In the genomic region with DNA sequence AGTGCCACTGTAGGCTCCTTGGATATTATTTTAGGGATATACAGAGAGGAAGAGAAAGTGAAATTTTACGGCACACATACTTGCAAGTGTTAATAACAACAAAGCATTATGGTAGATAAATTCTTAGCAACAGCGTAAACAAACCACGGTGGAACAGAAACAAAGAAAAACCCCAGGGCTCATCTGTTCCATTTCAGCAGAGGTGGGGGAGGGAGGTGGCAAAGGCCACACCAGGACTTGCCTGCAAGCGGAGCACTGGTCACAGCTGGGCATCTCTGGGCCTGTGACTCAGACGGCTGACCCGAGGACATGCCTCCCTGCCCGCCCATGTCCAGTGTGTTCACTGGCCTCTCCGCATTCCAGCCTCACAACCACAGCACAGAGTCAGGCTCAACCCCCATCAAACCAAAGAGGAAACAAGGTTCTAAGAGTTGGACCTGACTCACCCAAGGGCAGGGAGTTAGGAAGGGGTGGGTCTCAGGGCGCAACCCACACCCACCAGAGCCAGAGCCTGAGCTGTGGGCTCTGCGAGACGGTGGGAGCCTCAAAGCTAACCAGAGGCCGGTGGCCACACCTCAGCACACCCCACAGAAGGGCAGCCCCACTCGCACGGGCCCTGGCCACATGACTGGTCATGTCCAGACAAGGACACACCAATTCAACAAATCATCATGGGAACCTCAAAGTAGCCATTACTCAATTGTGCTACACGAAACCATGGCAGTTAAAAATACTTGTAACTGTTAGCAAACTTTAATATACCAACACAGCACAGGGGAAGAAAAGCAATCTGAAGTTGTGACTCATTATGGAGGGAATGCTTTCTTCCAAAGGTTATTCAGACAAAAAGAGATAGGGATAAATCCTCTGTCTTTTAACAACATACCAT, we compare ENCODE assay signal across 1 cellular context.
A peak's percentile ranks its signal among the peaks of the same experiment; 100 is the strongest.
TF ChIP-seq lines count a peak whose summit lies in the region.

No MANE protein-coding gene starts in this region.

TF ChIP-seq in HepG2, 621 proteins besides CTCF, POLR2A, EP300 and RAD21 (continued from another document and continues in another):
- TF ChIP-seq, protein P1, sequence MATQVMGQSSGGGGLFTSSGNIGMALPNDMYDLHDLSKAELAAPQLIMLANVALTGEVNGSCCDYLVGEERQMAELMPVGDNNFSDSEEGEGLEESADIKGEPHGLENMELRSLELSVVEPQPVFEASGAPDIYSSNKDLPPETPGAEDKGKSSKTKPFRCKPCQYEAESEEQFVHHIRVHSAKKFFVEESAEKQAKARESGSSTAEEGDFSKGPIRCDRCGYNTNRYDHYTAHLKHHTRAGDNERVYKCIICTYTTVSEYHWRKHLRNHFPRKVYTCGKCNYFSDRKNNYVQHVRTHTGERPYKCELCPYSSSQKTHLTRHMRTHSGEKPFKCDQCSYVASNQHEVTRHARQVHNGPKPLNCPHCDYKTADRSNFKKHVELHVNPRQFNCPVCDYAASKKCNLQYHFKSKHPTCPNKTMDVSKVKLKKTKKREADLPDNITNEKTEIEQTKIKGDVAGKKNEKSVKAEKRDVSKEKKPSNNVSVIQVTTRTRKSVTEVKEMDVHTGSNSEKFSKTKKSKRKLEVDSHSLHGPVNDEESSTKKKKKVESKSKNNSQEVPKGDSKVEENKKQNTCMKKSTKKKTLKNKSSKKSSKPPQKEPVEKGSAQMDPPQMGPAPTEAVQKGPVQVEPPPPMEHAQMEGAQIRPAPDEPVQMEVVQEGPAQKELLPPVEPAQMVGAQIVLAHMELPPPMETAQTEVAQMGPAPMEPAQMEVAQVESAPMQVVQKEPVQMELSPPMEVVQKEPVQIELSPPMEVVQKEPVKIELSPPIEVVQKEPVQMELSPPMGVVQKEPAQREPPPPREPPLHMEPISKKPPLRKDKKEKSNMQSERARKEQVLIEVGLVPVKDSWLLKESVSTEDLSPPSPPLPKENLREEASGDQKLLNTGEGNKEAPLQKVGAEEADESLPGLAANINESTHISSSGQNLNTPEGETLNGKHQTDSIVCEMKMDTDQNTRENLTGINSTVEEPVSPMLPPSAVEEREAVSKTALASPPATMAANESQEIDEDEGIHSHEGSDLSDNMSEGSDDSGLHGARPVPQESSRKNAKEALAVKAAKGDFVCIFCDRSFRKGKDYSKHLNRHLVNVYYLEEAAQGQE (IDR thresholded peaks at IDR 0.05; ENCODE audit: borderline replicate concordance in 1 of 2, low read depth in 1 of 2, low read length in 2 of 2) = no peak
- TF ChIP-seq ZNF33B (CRISPR knock-in tag; IDR thresholded peaks at IDR 0.05) (no peak), ZC3H4 (CRISPR knock-in tag; IDR thresholded peaks at IDR 0.05; ENCODE audit: borderline replicate concordance) (peak; percentile 69; the same call in 1 of the 2 replicates), BCL6 (CRISPR knock-in tag; IDR thresholded peaks at IDR 0.05) (peak; percentile 40), KLF6 (CRISPR knock-in tag; IDR thresholded peaks at IDR 0.05) (0 out of 2 replicates have a peak, but pooled peaks have one; percentile 33), ZBTB42 (CRISPR knock-in tag; IDR thresholded peaks at IDR 0.05) (no peak), TBP (CRISPR knock-in tag; IDR thresholded peaks at IDR 0.05) (no peak), ZNF251 (CRISPR knock-in tag; IDR thresholded peaks at IDR 0.05) (no peak), ZNF557 (CRISPR knock-in tag; IDR thresholded peaks at IDR 0.05) (no peak), ATF7 (IDR thresholded peaks at IDR 0.05) (no peak), ATF7 (CRISPR knock-in tag; IDR thresholded peaks at IDR 0.05) (0 out of 2 replicates have a peak, but pooled peaks have one; percentile 28), SNAI1 (CRISPR knock-in tag; IDR thresholded peaks at IDR 0.05; ENCODE audit: borderline replicate concordance) (no peak), TARDBP (CRISPR knock-in tag; IDR thresholded peaks at IDR 0.05) (peak; percentile 82), ZNF605 (CRISPR knock-in tag; IDR thresholded peaks at IDR 0.05) (peak; percentile 60; the same call in 1 of the 2 replicates), YEATS4 (CRISPR knock-in tag; IDR thresholded peaks at IDR 0.05; ENCODE audit: borderline replicate concordance) (peak; percentile 76; the same call in 1 of the 2 replicates), NFYC (CRISPR knock-in tag; IDR thresholded peaks at IDR 0.05) (no peak), ZNF253 (CRISPR knock-in tag; IDR thresholded peaks at IDR 0.05; ENCODE audit: borderline replicate concordance) (no peak), ZNF619 (CRISPR knock-in tag; IDR thresholded peaks at IDR 0.05) (peak; percentile 81; the same call in 1 of the 2 replicates), FOXA3 (CRISPR knock-in tag; IDR thresholded peaks at IDR 0.05) (peak; percentile 48), ZMYM4 (CRISPR knock-in tag; IDR thresholded peaks at IDR 0.05) (peak; percentile 68), ZNF350 (CRISPR knock-in tag; IDR thresholded peaks at IDR 0.05; ENCODE audit: borderline replicate concordance, low read depth) (peak; percentile 94), ZFX (CRISPR knock-in tag; IDR thresholded peaks at IDR 0.05; ENCODE audit: low read depth) (peak; percentile 88), ZNF101 (CRISPR knock-in tag; IDR thresholded peaks at IDR 0.05; ENCODE audit: borderline replicate concordance, low read depth) (no peak), SKIL (CRISPR knock-in tag; IDR thresholded peaks at IDR 0.05; ENCODE audit: borderline replicate concordance) (peak; percentile 62; the same call in 1 of the 2 replicates), SALL2 (CRISPR knock-in tag; IDR thresholded peaks at IDR 0.05) (0 out of 2 replicates have a peak, but pooled peaks have one; percentile 58), MZF1 (CRISPR knock-in tag; IDR thresholded peaks at IDR 0.05; ENCODE audit: borderline replicate concordance) (no peak), ZFYVE20 (CRISPR knock-in tag; IDR thresholded peaks at IDR 0.05; ENCODE audit: borderline replicate concordance, low read depth) (no peak), ZNF263 (CRISPR knock-in tag; IDR thresholded peaks at IDR 0.05) (peak; percentile 70), ZNF589 (CRISPR knock-in tag; conservative IDR thresholded peaks at IDR 0.05) (no peak), ZNF235 (CRISPR knock-in tag; IDR thresholded peaks at IDR 0.05; ENCODE audit: borderline replicate concordance) (no peak), ZBTB21 (CRISPR knock-in tag; IDR thresholded peaks at IDR 0.05) (no peak), CHD4 (IDR thresholded peaks at IDR 0.05; ENCODE audit: borderline replicate concordance, low read length) (no peak), STAG1 (CRISPR knock-in tag; IDR thresholded peaks at IDR 0.05) (peak; percentile 39), NFRKB (IDR thresholded peaks at IDR 0.05) (no peak), NR2F2 (IDR thresholded peaks at IDR 0.05; ENCODE audit: borderline replicate concordance, low read depth) (no peak), KLF16 (CRISPR knock-in tag; IDR thresholded peaks at IDR 0.05) (peak in 1 of 2 experiments; percentile 64; a peak in 1 of 4 replicates), ZBTB14 (CRISPR knock-in tag; IDR thresholded peaks at IDR 0.05) (no peak), ZFP62 (CRISPR knock-in tag; IDR thresholded peaks at IDR 0.05) (no peak), ZNF530 (CRISPR knock-in tag; IDR thresholded peaks at IDR 0.05; ENCODE audit: low read depth) (no peak)
- TF ChIP-seq, protein P2, sequence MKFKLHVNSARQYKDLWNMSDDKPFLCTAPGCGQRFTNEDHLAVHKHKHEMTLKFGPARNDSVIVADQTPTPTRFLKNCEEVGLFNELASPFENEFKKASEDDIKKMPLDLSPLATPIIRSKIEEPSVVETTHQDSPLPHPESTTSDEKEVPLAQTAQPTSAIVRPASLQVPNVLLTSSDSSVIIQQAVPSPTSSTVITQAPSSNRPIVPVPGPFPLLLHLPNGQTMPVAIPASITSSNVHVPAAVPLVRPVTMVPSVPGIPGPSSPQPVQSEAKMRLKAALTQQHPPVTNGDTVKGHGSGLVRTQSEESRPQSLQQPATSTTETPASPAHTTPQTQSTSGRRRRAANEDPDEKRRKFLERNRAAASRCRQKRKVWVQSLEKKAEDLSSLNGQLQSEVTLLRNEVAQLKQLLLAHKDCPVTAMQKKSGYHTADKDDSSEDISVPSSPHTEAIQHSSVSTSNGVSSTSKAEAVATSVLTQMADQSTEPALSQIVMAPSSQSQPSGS (CRISPR knock-in tag; IDR thresholded peaks at IDR 0.05) = no peak; the same call in 1 of the 2 replicates
- TF ChIP-seq, protein P3, sequence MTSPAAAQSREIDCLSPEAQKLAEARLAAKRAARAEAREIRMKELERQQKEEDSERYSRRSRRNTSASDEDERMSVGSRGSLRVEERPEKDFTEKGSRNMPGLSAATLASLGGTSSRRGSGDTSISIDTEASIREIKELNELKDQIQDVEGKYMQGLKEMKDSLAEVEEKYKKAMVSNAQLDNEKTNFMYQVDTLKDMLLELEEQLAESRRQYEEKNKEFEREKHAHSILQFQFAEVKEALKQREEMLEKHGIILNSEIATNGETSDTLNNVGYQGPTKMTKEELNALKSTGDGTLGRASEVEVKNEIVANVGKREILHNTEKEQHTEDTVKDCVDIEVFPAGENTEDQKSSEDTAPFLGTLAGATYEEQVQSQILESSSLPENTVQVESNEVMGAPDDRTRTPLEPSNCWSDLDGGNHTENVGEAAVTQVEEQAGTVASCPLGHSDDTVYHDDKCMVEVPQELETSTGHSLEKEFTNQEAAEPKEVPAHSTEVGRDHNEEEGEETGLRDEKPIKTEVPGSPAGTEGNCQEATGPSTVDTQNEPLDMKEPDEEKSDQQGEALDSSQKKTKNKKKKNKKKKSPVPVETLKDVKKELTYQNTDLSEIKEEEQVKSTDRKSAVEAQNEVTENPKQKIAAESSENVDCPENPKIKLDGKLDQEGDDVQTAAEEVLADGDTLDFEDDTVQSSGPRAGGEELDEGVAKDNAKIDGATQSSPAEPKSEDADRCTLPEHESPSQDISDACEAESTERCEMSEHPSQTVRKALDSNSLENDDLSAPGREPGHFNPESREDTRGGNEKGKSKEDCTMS (CRISPR knock-in tag; conservative IDR thresholded peaks at IDR 0.05) = no peak
- TF ChIP-seq, protein P4, sequence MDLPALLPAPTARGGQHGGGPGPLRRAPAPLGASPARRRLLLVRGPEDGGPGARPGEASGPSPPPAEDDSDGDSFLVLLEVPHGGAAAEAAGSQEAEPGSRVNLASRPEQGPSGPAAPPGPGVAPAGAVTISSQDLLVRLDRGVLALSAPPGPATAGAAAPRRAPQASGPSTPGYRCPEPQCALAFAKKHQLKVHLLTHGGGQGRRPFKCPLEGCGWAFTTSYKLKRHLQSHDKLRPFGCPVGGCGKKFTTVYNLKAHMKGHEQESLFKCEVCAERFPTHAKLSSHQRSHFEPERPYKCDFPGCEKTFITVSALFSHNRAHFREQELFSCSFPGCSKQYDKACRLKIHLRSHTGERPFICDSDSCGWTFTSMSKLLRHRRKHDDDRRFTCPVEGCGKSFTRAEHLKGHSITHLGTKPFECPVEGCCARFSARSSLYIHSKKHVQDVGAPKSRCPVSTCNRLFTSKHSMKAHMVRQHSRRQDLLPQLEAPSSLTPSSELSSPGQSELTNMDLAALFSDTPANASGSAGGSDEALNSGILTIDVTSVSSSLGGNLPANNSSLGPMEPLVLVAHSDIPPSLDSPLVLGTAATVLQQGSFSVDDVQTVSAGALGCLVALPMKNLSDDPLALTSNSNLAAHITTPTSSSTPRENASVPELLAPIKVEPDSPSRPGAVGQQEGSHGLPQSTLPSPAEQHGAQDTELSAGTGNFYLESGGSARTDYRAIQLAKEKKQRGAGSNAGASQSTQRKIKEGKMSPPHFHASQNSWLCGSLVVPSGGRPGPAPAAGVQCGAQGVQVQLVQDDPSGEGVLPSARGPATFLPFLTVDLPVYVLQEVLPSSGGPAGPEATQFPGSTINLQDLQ (CRISPR knock-in tag; IDR thresholded peaks at IDR 0.05) = no peak
- TF ChIP-seq, protein P5, sequence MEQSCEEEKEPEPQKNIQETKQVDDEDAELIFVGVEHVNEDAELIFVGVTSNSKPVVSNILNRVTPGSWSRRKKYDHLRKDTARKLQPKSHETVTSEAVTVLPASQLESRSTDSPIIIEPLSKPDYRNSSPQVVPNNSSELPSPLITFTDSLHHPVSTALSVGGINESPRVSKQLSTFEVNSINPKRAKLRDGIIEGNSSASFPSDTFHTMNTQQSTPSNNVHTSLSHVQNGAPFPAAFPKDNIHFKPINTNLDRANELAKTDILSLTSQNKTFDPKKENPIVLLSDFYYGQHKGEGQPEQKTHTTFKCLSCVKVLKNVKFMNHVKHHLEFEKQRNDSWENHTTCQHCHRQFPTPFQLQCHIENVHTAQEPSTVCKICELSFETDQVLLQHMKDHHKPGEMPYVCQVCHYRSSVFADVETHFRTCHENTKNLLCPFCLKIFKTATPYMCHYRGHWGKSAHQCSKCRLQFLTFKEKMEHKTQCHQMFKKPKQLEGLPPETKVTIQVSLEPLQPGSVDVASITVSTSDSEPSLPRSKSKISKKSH (CRISPR knock-in tag; IDR thresholded peaks at IDR 0.05; ENCODE audit: borderline replicate concordance) = peak; percentile 77; the same call in 1 of the 2 replicates
- TF ChIP-seq, protein P6, sequence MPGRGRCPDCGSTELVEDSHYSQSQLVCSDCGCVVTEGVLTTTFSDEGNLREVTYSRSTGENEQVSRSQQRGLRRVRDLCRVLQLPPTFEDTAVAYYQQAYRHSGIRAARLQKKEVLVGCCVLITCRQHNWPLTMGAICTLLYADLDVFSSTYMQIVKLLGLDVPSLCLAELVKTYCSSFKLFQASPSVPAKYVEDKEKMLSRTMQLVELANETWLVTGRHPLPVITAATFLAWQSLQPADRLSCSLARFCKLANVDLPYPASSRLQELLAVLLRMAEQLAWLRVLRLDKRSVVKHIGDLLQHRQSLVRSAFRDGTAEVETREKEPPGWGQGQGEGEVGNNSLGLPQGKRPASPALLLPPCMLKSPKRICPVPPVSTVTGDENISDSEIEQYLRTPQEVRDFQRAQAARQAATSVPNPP (CRISPR knock-in tag; IDR thresholded peaks at IDR 0.05) = 0 out of 2 replicates have a peak, but pooled peaks have one; percentile 55
